19 cellular contexts compared by ENCODE assay signal in genomic region chr2:10320933-10321332, GRCh38.
"Had no signal": no experiment of that assay in that cellular context is flagged by ENCODE, and none has a peak within 500 bp of the region (broad histone marks: within the 10 kb centered on the region; RNA-seq: fewer than 3 reads in every experiment).

No MANE protein-coding gene starts in this region.

- H3K4me3 Mint-ChIP-seq: endodermal cell had no signal

- H3K9me3 ChIP-seq: right atrium auricular region, stomach had no signal

- H3K27ac Mint-ChIP-seq: endodermal cell had no signal

- H3K36me3 ChIP-seq: right atrium auricular region had no signal

- H3K27me3 ChIP-seq: hepatocyte, right atrium auricular region, stomach had no signal

- H3K4me3 ChIP-seq: coronary artery, hepatocyte, lung, right atrium auricular region, smooth muscle cell, stomach had no signal

- DNase-seq: effector CD4-positive, alpha-beta T cell; endodermal cell; erythroblast; foreskin melanocyte; head of caudate nucleus; left colon; left ventricle myocardium superior; mesenchymal stem cell; midbrain; stimulated activated CD4-positive, alpha-beta T cell treated with anti-CD3 and anti-CD28 coated beads, Interleukin-4, amount 100 ng/mL, for 24 hours; stimulated activated naive CD4-positive, alpha-beta T cell; stomach; substantia nigra; trophoblast cell had no signal

- ATAC-seq: left colon, left ventricle myocardium superior had no signal

- H3K27ac ChIP-seq: coronary artery, hepatocyte, right atrium auricular region, stomach had no signal
